Comparison of ENCODE assay signal across 26 cellular contexts in genomic region chr3:41115069-41115468, GRCh38.
"Had no signal": no experiment of that assay in that cellular context is flagged by ENCODE, and none has a peak within 500 bp of the region (broad histone marks: within the 10 kb centered on the region; RNA-seq: fewer than 3 reads in every experiment).

No MANE protein-coding gene starts in this region.

- H3K4me2 ChIP-seq: hepatocyte, neural progenitor cell had no signal

- H2AFZ ChIP-seq: hepatocyte, neural progenitor cell, parathyroid adenoma had no signal

- FAIRE-seq: islet of Langerhans had no signal

- H3K27ac ChIP-seq: colonic mucosa, epithelial cell of prostate, gastroesophageal sphincter, heart left ventricle, hepatocyte, neural progenitor cell, parathyroid adenoma, right atrium auricular region, sigmoid colon, spleen, thoracic aorta, tibial nerve, upper lobe of right lung, uterus had no signal

- H3K9ac ChIP-seq: neural progenitor cell, parathyroid adenoma had no signal

- H3K79me2 ChIP-seq: hepatocyte, parathyroid adenoma had no signal

- H3K36me3 ChIP-seq: colonic mucosa, gastroesophageal sphincter, heart left ventricle, neural progenitor cell, right atrium auricular region, sigmoid colon, spleen, thoracic aorta, tibial nerve, upper lobe of right lung, uterus had no signal

- H3K27me3 ChIP-seq: colonic mucosa, gastroesophageal sphincter, heart left ventricle, hepatocyte, neural progenitor cell, right atrium auricular region, sigmoid colon, tibial nerve, upper lobe of right lung, uterus had no signal

- DNase-seq: colonic mucosa; effector CD8-positive, alpha-beta T cell; foreskin fibroblast; heart left ventricle; kidney glomerular epithelial cell; left colon; left ventricle myocardium superior; mucosa of descending colon; naive B cell; sigmoid colon; spleen; stimulated activated CD4-positive, alpha-beta T cell treated with anti-CD3 and anti-CD28 coated beads, Interleukin-4, amount 100 ng/mL, for 4 hours; stimulated activated naive B cell treated with anti-CD40 and anti-IgM and Interleukin-4, amounts not matched to agents 10 μg/mL and 1 μg/mL and 100 μg/mL, for 72 hours; upper lobe of right lung; uterus had no signal

- H3K9me3 ChIP-seq: colonic mucosa, gastroesophageal sphincter, heart left ventricle, mucosa of descending colon, right atrium auricular region, sigmoid colon, spleen, thoracic aorta, tibial nerve, upper lobe of right lung, uterus had no signal

- ATAC-seq: esophagus mucosa; gastroesophageal sphincter; heart left ventricle; left colon; left ventricle myocardium superior; mucosa of descending colon; stimulated activated naive B cell treated with anti-CD40 and anti-IgM and Interleukin-4, amounts not matched to agents 10 μg/mL and 1 μg/mL and 100 μg/mL, for 72 hours; upper lobe of right lung had no signal

- H3K4me3 ChIP-seq: colonic mucosa, gastroesophageal sphincter, heart left ventricle, hepatocyte, lung, mucosa of descending colon, neural progenitor cell, right atrium auricular region, sigmoid colon, spleen, thoracic aorta, tibial nerve, upper lobe of right lung, uterus had no signal

- H3K4me1 ChIP-seq: parathyroid adenoma, uterus had no signal
